In genomic region chr7:30920584-30921539, GRCh38 we compare ENCODE assay signal across 10 cellular contexts. TPM values are rescaled to one million over a fixed set of nuclear protein-coding genes. Genes with fewer than 3 reads are reported as not detected.
DNase-seq lines count a peak whose midpoint lies in the region; ATAC-seq, FAIRE-seq and TF ChIP-seq lines count a peak whose summit lies in the region.
"Had no signal": no experiment of that assay in that cellular context is flagged by ENCODE, and none has a peak within 500 bp of the region (broad histone marks: within the 10 kb centered on the region; RNA-seq: fewer than 3 reads in every experiment).

No MANE protein-coding gene starts in this region.

- intact Hi-C loops in left ventricle myocardium superior (cut with micrococcal nuclease), result no loop called here

- FAIRE-seq in H54 (lab: Jason Lieb, UNC), result no peak

- H3K9me3 ChIP-seq in skeletal muscle tissue (ENCODE audit: control insufficient read depth in 3 of 3, low read length in 3 of 3), result no peaks in the 10 kb centered on the region

- CTCF ChIA-PET in WTC11 (lab: Charles Lee), result interaction anchor here (1.0 to 2.6 kb wide), 4 partner anchors 12 to 63 kb away, joined by 3 to 23 read pairs (median 6); no protein-coding TSS in a partner anchor

- no peak overlapping the region for H3K4me3 Mint-ChIP-seq in WTC11

- peak overlapping the region in 2 of 3 donors; percentile 25 to 53 for H3K9ac ChIP-seq in skeletal muscle tissue (ENCODE audit: low read depth in 1 of 3, low read length in 3 of 3)

- H3K4me1 ChIP-seq in skeletal muscle tissue (ENCODE audit: control insufficient read depth in 3 of 3, insufficient read depth in 3 of 3, low read length in 3 of 3), result peaks cover 34 to 39% (median 35%) of the 10 kb centered on the region in 3 donors

- H3K27me3 Mint-ChIP-seq in WTC11 (ENCODE audit: low read depth), result no peaks in the 10 kb centered on the region

- H3K4me1 Mint-ChIP-seq in WTC11, result 0 out of 2 replicates have a peak, but pooled peaks cover 7% of the 10 kb centered on the region

- POLR2A ChIA-PET in WTC11 (lab: Charles Lee), result no interaction called here

- H3K36me3 ChIP-seq in skeletal muscle tissue (ENCODE audit: control insufficient read depth in 3 of 3, insufficient read depth in 3 of 3, low read length in 3 of 3), result peaks cover 0 to 8% (median 5%) of the 10 kb centered on the region in 3 donors

- peak overlapping the region in 2 of 3 donors; percentile 7 to 35 for H3K4me3 ChIP-seq in skeletal muscle tissue (ENCODE audit: low read length in 3 of 3)

- no peaks in the 10 kb centered on the region for H3K9me3 Mint-ChIP-seq in WTC11

- TF ChIP-seq CTCF in WTC11 (IDR thresholded peaks at IDR 0.05), result no peak

- H3K36me3 Mint-ChIP-seq in WTC11, result no peaks in the 10 kb centered on the region

- H3K27ac ChIP-seq in skeletal muscle tissue (ENCODE audit: low read depth, low read length), result peak overlapping the region; percentile 52

- no peaks in the 10 kb centered on the region for H3K27me3 ChIP-seq in skeletal muscle tissue (ENCODE audit: control insufficient read depth in 3 of 3, insufficient read depth in 3 of 3, low read length in 3 of 3)

- ATAC-seq in WTC11 (no peak), left ventricle myocardium superior (peak; percentile 87), HG02571 (IDR thresholded peaks at IDR 0.05; ENCODE audit: unreplicated experiment) (no peak)
- ATAC-seq in stimulated activated naive CD8-positive, alpha-beta T cell treated with anti-CD3 and anti-CD28 coated beads, Interleukin-15, Interleukin-2, amounts not matched to agents 100 U/mL and 50 U/mL, for 24 hours, result no peak

- DNase-seq in H54 (ENCODE audit: insufficient read length, low spot score), result peak; percentile 84
- DNase-seq in WTC11 (ENCODE audit: low spot score), result peak; percentile 2
- DNase-seq in left ventricle myocardium superior, result peak; percentile 74
- DNase-seq in NCI-H2196 treated with DMSO at 0.1 percent for 48 hours (lab: John Stamatoyannopoulos, UW; ENCODE audit: unreplicated experiment), result no peak
- DNase-seq in putamen (ENCODE audit: low spot score), result no peak
- no peak for DNase-seq in stimulated activated naive CD8-positive, alpha-beta T cell treated with anti-CD3 and anti-CD28 coated beads, Interleukin-15, Interleukin-2, amounts not matched to agents 100 U/mL and 50 U/mL, for 24 hours
- DNase-seq: activated CD8-positive, alpha-beta memory T cell treated with anti-CD3 and anti-CD28 coated beads, Interleukin-2, amount 50 U/mL, for 48 hours; NCI-H748 treated with DMSO at 0.1 percent for 48 hours had no signal

- TF ChIP-seq POLR2A in H54 (IDR thresholded peaks at IDR 0.05; ENCODE audit: low read depth, low read length), result peak; percentile 39; the same call in 1 of the 2 replicates

- H3K27ac Mint-ChIP-seq in WTC11, result no peak overlapping the region

TF ChIP-seq in WTC11, 78 proteins besides CTCF, POLR2A, EP300 and RAD21:
- no peak for TF ChIP-seq TEAD4 (CRISPR knock-in tag; IDR thresholded peaks at IDR 0.05)
- no peak for TF ChIP-seq ZNF121 (CRISPR knock-in tag; IDR thresholded peaks at IDR 0.05)
- TF ChIP-seq NFYB (CRISPR knock-in tag; conservative IDR thresholded peaks at IDR 0.05; ENCODE audit: low read depth), result no peak
- TF ChIP-seq CDX4 (CRISPR knock-in tag; IDR thresholded peaks at IDR 0.05; ENCODE audit: borderline replicate concordance), result no peak
- no peak for TF ChIP-seq ZBTB43 (CRISPR knock-in tag; IDR thresholded peaks at IDR 0.05)
- no peak for TF ChIP-seq KAT7 (CRISPR knock-in tag; IDR thresholded peaks at IDR 0.05; ENCODE audit: borderline replicate concordance)
- no peak for TF ChIP-seq HMGXB4 (CRISPR knock-in tag; IDR thresholded peaks at IDR 0.05)
- no peak for TF ChIP-seq NFATC4 (CRISPR knock-in tag; IDR thresholded peaks at IDR 0.05)
- no peak for TF ChIP-seq TP53 (CRISPR knock-in tag; IDR thresholded peaks at IDR 0.05)
- no peak for TF ChIP-seq USF1 (CRISPR knock-in tag; IDR thresholded peaks at IDR 0.05)
- no peak for TF ChIP-seq ZNF281 (CRISPR knock-in tag; IDR thresholded peaks at IDR 0.05)
- no peak for TF ChIP-seq RELA (CRISPR knock-in tag; IDR thresholded peaks at IDR 0.05; ENCODE audit: borderline replicate concordance)
- no peak for TF ChIP-seq AR (CRISPR knock-in tag; IDR thresholded peaks at IDR 0.05)
TF ChIP-seq in WTC11: peak in this region for 0.

RNA-seq across cellular contexts. Expression of gene AQP1, which starts 9.2 kb away (rescaled TPM):
- total RNA-seq in WTC11 (2021) (0.81 to 1.4 TPM (median 1.1 TPM) in 3 replicates), left ventricle myocardium superior (323 TPM), skeletal muscle tissue (67.8 TPM)

RNA-seq across cellular contexts. Expression of gene GHRHR, which starts 42.9 kb away (rescaled TPM):
- total RNA-seq in WTC11 (2021) (4.0 to 6.6 TPM (median 5.0 TPM) in 3 replicates), left ventricle myocardium superior (not detected), skeletal muscle tissue (not detected)

Comparison
In these comparisons a context has a peak if more than half of its experiments do, and no peak if none do; other contexts are left out.
1. DNase-seq: peak in H54 (single experiment), WTC11 (single experiment) and left ventricle myocardium superior (single experiment); none in NCI-H2196 treated with DMSO at 0.1 percent for 48 hours (single experiment), putamen (single experiment) and stimulated activated naive CD8-positive, alpha-beta T cell treated with anti-CD3 and anti-CD28 coated beads, Interleukin-15, Interleukin-2, amounts not matched to agents 100 U/mL and 50 U/mL, for 24 hours (single experiment).
2. RNA of gene AQP1, which starts 9.2 kb away (total RNA-seq): 323 TPM in left ventricle myocardium superior (single experiment) and 67.8 TPM in skeletal muscle tissue (single experiment); 0.81 to 1.4 TPM in WTC11; every median in the first group is over 10 times any median in the second.